14 cellular contexts compared by ENCODE assay signal in genomic region chr2:75320893-75321292, GRCh38.
"Had no signal": no experiment of that assay in that cellular context is flagged by ENCODE, and none has a peak within 500 bp of the region (broad histone marks: within the 10 kb centered on the region; RNA-seq: fewer than 3 reads in every experiment).

No MANE protein-coding gene starts in this region.

- H3K36me3 Mint-ChIP-seq: natural killer cell treated with Interleukin-12 subunit alpha and Interleukin-12 subunit beta and Interleukin-15 and Interleukin-18, amount 100 ng/mL, for 72 hours; stimulated activated effector memory CD8-positive, alpha-beta T cell treated with anti-CD3 and anti-CD28 coated beads, Interleukin-12 subunit alpha, Interleukin-12 subunit beta, amount 100 ng/mL, for 72 hours had no signal

- H3K9me3 Mint-ChIP-seq: activated naive CD4-positive, alpha-beta T cell treated with anti-CD3 and anti-CD28 coated beads for 36 hours; memory B cell; natural killer cell treated with Interleukin-12 subunit alpha and Interleukin-12 subunit beta and Interleukin-15 and Interleukin-18, amount 100 ng/mL, for 72 hours; stimulated activated effector memory CD8-positive, alpha-beta T cell treated with anti-CD3 and anti-CD28 coated beads, Interleukin-12 subunit alpha, Interleukin-12 subunit beta, amount 100 ng/mL, for 72 hours had no signal

- H3K4me1 ChIP-seq: ascending aorta had no signal

- H3K27ac Mint-ChIP-seq: activated naive CD4-positive, alpha-beta T cell treated with anti-CD3 and anti-CD28 coated beads for 36 hours; memory B cell; natural killer cell treated with Interleukin-12 subunit alpha and Interleukin-12 subunit beta and Interleukin-15 and Interleukin-18, amount 100 ng/mL, for 72 hours; stimulated activated effector memory CD8-positive, alpha-beta T cell treated with anti-CD3 and anti-CD28 coated beads, Interleukin-12 subunit alpha, Interleukin-12 subunit beta, amount 100 ng/mL, for 72 hours had no signal

- H3K27me3 ChIP-seq: ascending aorta, ovary had no signal

- H3K4me1 Mint-ChIP-seq: stimulated activated effector memory CD8-positive, alpha-beta T cell treated with anti-CD3 and anti-CD28 coated beads, Interleukin-12 subunit alpha, Interleukin-12 subunit beta, amount 100 ng/mL, for 72 hours had no signal

- DNase-seq: activated CD4-positive, alpha-beta T cell treated with anti-CD3 and anti-CD28 coated beads, Interleukin-2, amount 50 U/mL, for 4 hours; activated CD4-positive, CD25-positive, alpha-beta regulatory T cell treated with anti-CD3 and anti-CD28 coated beads, Interleukin-2, amount 50 U/mL, for 72 hours; activated naive CD4-positive, alpha-beta T cell treated with anti-CD3 and anti-CD28 coated beads for 36 hours; activated T-cell treated with anti-CD3 and anti-CD28 coated beads for 4 hours; dorsolateral prefrontal cortex; hippocampal formation; kidney; left ventricle myocardium inferior; ovary had no signal

- ATAC-seq: esophagus mucosa; natural killer cell treated with Interleukin-12 subunit alpha and Interleukin-12 subunit beta and Interleukin-15 and Interleukin-18, amount 100 ng/mL, for 72 hours; stimulated activated effector memory CD8-positive, alpha-beta T cell treated with anti-CD3 and anti-CD28 coated beads, Interleukin-12 subunit alpha, Interleukin-12 subunit beta, amount 100 ng/mL, for 72 hours had no signal

- H3K36me3 ChIP-seq: ascending aorta, left ventricle myocardium inferior, ovary had no signal

- H3K9me3 ChIP-seq: ascending aorta, left ventricle myocardium inferior, ovary had no signal

- H3K4me3 ChIP-seq: ascending aorta, dorsolateral prefrontal cortex, left ventricle myocardium inferior, ovary had no signal

- H3K27ac ChIP-seq: ascending aorta, dorsolateral prefrontal cortex, left ventricle myocardium inferior, ovary had no signal

- H3K27me3 Mint-ChIP-seq: memory B cell had no signal

- H3K4me3 Mint-ChIP-seq: activated naive CD4-positive, alpha-beta T cell treated with anti-CD3 and anti-CD28 coated beads for 36 hours; memory B cell; natural killer cell treated with Interleukin-12 subunit alpha and Interleukin-12 subunit beta and Interleukin-15 and Interleukin-18, amount 100 ng/mL, for 72 hours; stimulated activated effector memory CD8-positive, alpha-beta T cell treated with anti-CD3 and anti-CD28 coated beads, Interleukin-12 subunit alpha, Interleukin-12 subunit beta, amount 100 ng/mL, for 72 hours had no signal
